12 cellular contexts compared by ENCODE assay signal in the genomic region with DNA sequence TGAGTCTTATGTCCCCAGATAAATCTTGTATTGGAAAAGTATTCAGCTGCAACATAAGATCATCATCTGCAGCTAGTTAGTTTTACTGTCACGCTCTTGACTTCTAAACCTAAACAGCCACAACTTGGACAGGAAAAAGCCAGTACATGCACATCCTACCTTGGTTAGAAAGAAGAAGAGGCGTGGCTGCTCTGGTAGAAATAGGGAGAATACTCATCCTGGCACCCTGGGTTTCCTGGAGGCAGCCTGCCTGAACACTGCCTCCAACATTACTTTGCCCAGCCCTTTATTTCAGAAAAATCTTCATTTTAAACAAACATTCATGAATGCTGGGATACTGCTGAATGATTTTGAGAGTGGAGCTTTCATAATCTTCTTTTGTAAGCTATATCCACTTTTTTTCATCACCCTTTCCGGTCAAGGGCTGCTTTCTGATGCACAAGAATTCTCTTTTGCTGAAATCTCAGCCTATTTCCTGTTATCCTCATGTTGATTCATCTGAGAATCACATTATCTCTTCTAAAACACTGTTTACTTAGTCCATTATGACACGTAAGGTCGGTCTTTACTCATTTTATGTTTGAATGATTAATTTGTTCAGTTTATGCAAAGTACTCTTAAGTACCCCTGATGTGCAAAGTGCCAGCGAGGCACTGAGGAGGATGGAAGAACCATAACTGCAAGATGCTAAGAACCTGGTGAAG. TPM values are rescaled to one million over a fixed set of nuclear protein-coding genes. Genes with fewer than 3 reads are reported as not detected.
A peak's percentile ranks its signal among the peaks of the same experiment; 100 is the strongest.
DNase-seq lines count a peak whose midpoint lies in the region; ATAC-seq, FAIRE-seq and TF ChIP-seq lines count a peak whose summit lies in the region.
"Had no signal": no experiment of that assay in that cellular context is flagged by ENCODE, and none has a peak within 500 bp of the region (broad histone marks: within the 10 kb centered on the region; RNA-seq: fewer than 3 reads in every experiment).

No MANE protein-coding gene starts in this region.

- H3K27ac Mint-ChIP-seq in activated naive CD4-positive, alpha-beta T cell treated with anti-CD3 and anti-CD28 coated beads, Interleukin-2, amount 10 ng/mL, durations not matched to agents 7 days and 5 days: no peak overlapping the region

- H3K4me1 ChIP-seq in esophagus squamous epithelium (peaks cover 0 to 58% (median 20%) of the 10 kb centered on the region in 3 donors), pancreas (peaks cover 4 to 33% (median 15%) of the 10 kb centered on the region in 3 donors)

- H3K4me1 Mint-ChIP-seq in activated naive CD4-positive, alpha-beta T cell treated with anti-CD3 and anti-CD28 coated beads, Interleukin-2, amount 10 ng/mL, durations not matched to agents 7 days and 5 days: peaks cover 4% of the 10 kb centered on the region

- WGBS in esophagus squamous epithelium, 2 donors: 25 to 31% methylated on average over 6 of the region's 6 CpGs
- 63 to 67% methylated on average over 6 of the region's 6 CpGs for WGBS in pancreas, 2 donors

- CTCF ChIA-PET in activated naive CD4-positive, alpha-beta T cell treated with anti-CD3 and anti-CD28 coated beads, Interleukin-2, amount 10 ng/mL, durations not matched to agents 7 days and 5 days (lab: Charles Lee): interaction anchor here (0.9 to 1.2 kb wide), 3 partner anchors 10 to 648 kb away, joined by 3 to 4 read pairs (median 3); no protein-coding TSS in a partner anchor

- no peak for TF ChIP-seq POLR2A in esophagus squamous epithelium (IDR thresholded peaks at IDR 0.05)

- H3K27me3 Mint-ChIP-seq in activated naive CD4-positive, alpha-beta T cell treated with anti-CD3 and anti-CD28 coated beads, Interleukin-2, amount 10 ng/mL, durations not matched to agents 7 days and 5 days: no peaks in the 10 kb centered on the region

- no peaks in the 10 kb centered on the region for H3K36me3 ChIP-seq in SK-N-MC (ENCODE audit: insufficient read depth, low read length)
- H3K36me3 ChIP-seq in esophagus squamous epithelium: peaks cover 0 to 6% (median 0%) of the 10 kb centered on the region in 3 donors
- H3K36me3 ChIP-seq in pancreas: no peaks in the 10 kb centered on the region

- DNase-seq in AG08396 (ENCODE audit: low spot score) (peak; percentile 24), SK-N-MC (ENCODE audit: low read depth, low spot score) (no peak), esophagus squamous epithelium (lab: John Stamatoyannopoulos, UW) (no peak), pancreas (no peak), cerebellar cortex (ENCODE audit: low spot score) (no peak)
- DNase-seq in activated naive CD4-positive, alpha-beta T cell treated with anti-CD3 and anti-CD28 coated beads, Interleukin-2, amount 10 ng/mL, durations not matched to agents 7 days and 5 days: no peak
- DNase-seq: activated effector memory CD4-positive, alpha-beta T cell treated with Interleukin-2 at 50 U/mL for 16 hours; erythroblast; naive thymus-derived CD8-positive, alpha-beta T cell had no signal

- no peaks in the 10 kb centered on the region for H3K9me3 ChIP-seq in SK-N-MC (ENCODE audit: low read depth, low read length)
- peaks cover 0 to 4% (median 0%) of the 10 kb centered on the region in 3 donors for H3K9me3 ChIP-seq in esophagus squamous epithelium
- no peaks in the 10 kb centered on the region for H3K9me3 ChIP-seq in pancreas

- peak in 1 of 4 donors; percentile 18 for ATAC-seq in pancreas
- ATAC-seq in HG03025 (IDR thresholded peaks at IDR 0.05; ENCODE audit: low FRiP score, unreplicated experiment): no peak
- ATAC-seq in GM19328 (IDR thresholded peaks at IDR 0.05; ENCODE audit: unreplicated experiment): no peak
- ATAC-seq: GM12878; naive thymus-derived CD8-positive, alpha-beta T cell had no signal

- H3K4me3 ChIP-seq in SK-N-MC (peak overlapping the region; percentile 42), esophagus squamous epithelium (no peak overlapping the region), pancreas (no peak overlapping the region)
- H3K4me3 ChIP-seq: GM12878 had no signal

- no peak for TF ChIP-seq CTCF in esophagus squamous epithelium (IDR thresholded peaks at IDR 0.05)
- no peak for TF ChIP-seq CTCF in pancreas (IDR thresholded peaks at IDR 0.05)

- no peak overlapping the region for H3K9ac ChIP-seq in SK-N-MC (ENCODE audit: insufficient read length)

- H3K27me3 ChIP-seq in esophagus squamous epithelium (no peaks in the 10 kb centered on the region), pancreas (no peaks in the 10 kb centered on the region)

- no peaks in the 10 kb centered on the region for H3K36me3 Mint-ChIP-seq in activated naive CD4-positive, alpha-beta T cell treated with anti-CD3 and anti-CD28 coated beads, Interleukin-2, amount 10 ng/mL, durations not matched to agents 7 days and 5 days

- H3K4me3 Mint-ChIP-seq in activated naive CD4-positive, alpha-beta T cell treated with anti-CD3 and anti-CD28 coated beads, Interleukin-2, amount 10 ng/mL, durations not matched to agents 7 days and 5 days: no peak overlapping the region
- H3K4me3 Mint-ChIP-seq: naive thymus-derived CD8-positive, alpha-beta T cell had no signal

- no peak for FAIRE-seq in pancreas (lab: Jason Lieb, UNC)
- FAIRE-seq: GM12878 had no signal

- peaks cover 8% of the 10 kb centered on the region for H3K9me3 Mint-ChIP-seq in activated naive CD4-positive, alpha-beta T cell treated with anti-CD3 and anti-CD28 coated beads, Interleukin-2, amount 10 ng/mL, durations not matched to agents 7 days and 5 days

- intact Hi-C loops in esophagus squamous epithelium (cut with DNase I): no loop called here
- intact Hi-C loops in pancreas (cut with DNase I): no loop called here

- H3K27ac ChIP-seq in SK-N-MC: peak overlapping the region; percentile 93
- peak overlapping the region in 3 of 4 donors; percentile 72 to 74 (median 73) for H3K27ac ChIP-seq in esophagus squamous epithelium
- peak overlapping the region; percentile 9 to 77 (median 57) for H3K27ac ChIP-seq in pancreas

RNA-seq across cellular contexts. Expression of gene STARD13, which starts 55.2 kb away (rescaled TPM):
- total RNA-seq in esophagus squamous epithelium (10 to 100 TPM in 1 of 4 donors, 1 to 10 TPM in 3; 1.3 to 18.7 (median 4.4) TPM), pancreas (10 to 100 TPM; 16.0 to 29.4 (median 19.9) TPM)
- 1 to 10 TPM; 7.8 to 9.7 TPM for polyA plus RNA-seq in pancreas
- total RNA-seq: naive thymus-derived CD8-positive, alpha-beta T cell had no signal
- polyA plus RNA-seq: naive thymus-derived CD8-positive, alpha-beta T cell had no signal
